ENCODE assay signal across 12 cellular contexts in genomic region chr14:60777856-60778578, GRCh38. TPM values are rescaled to one million over a fixed set of nuclear protein-coding genes. Genes with fewer than 3 reads are reported as not detected.
A peak's percentile ranks its signal among the peaks of the same experiment; 100 is the strongest.
DNase-seq lines count a peak whose midpoint lies in the region; ATAC-seq and TF ChIP-seq lines count a peak whose summit lies in the region.
"Had no signal": no experiment of that assay in that cellular context is flagged by ENCODE, and none has a peak within 500 bp of the region (broad histone marks: within the 10 kb centered on the region; RNA-seq: fewer than 3 reads in every experiment).

No MANE protein-coding gene starts in this region.

- no peaks in the 10 kb centered on the region for H3K27me3 Mint-ChIP-seq in endodermal cell (ENCODE audit: insufficient read depth)
- no peaks in the 10 kb centered on the region for H3K27me3 Mint-ChIP-seq in CD8-positive, alpha-beta T cell (ENCODE audit: low read depth)
- H3K27me3 Mint-ChIP-seq: activated T-cell treated with anti-CD3 and anti-CD28 coated beads, Interleukin-2, amount 50 U/mL, for 24 hours had no signal

- no peaks in the 10 kb centered on the region for H4K20me1 ChIP-seq in GM23248 (ENCODE audit: insufficient read depth)

- H3K79me2 ChIP-seq in GM23248 (ENCODE audit: insufficient read depth) = peaks cover 89% of the 10 kb centered on the region

- H3K4me1 Mint-ChIP-seq in endodermal cell = peaks cover 3% of the 10 kb centered on the region
- H3K4me1 Mint-ChIP-seq in CD8-positive, alpha-beta T cell (ENCODE audit: low read depth) = peaks cover 11% of the 10 kb centered on the region

- peaks cover 44% of the 10 kb centered on the region for H3F3A ChIP-seq in GM23248 (ENCODE audit: insufficient read depth)

- in situ Hi-C loops in GM23248 (cut with MboI) = no loop called here

- no peak overlapping the region for H3K4me3 Mint-ChIP-seq in endodermal cell
- no peak overlapping the region for H3K4me3 Mint-ChIP-seq in CD8-positive, alpha-beta T cell
- H3K4me3 Mint-ChIP-seq: activated T-cell treated with anti-CD3 and anti-CD28 coated beads, Interleukin-2, amount 50 U/mL, for 24 hours had no signal

- no peaks in the 10 kb centered on the region for H3K9me2 ChIP-seq in GM23248 (ENCODE audit: insufficient read depth)

- ATAC-seq in CD8-positive, alpha-beta T cell = no peak

- intact Hi-C loops in CD8-positive, alpha-beta T cell (cut with DNase I, micrococcal nuclease) = no loop called here

- no peaks in the 10 kb centered on the region for H3K9me3 ChIP-seq in GM23248 (ENCODE audit: low read depth)
- H3K9me3 ChIP-seq in BE2C = no peaks in the 10 kb centered on the region
- no peaks in the 10 kb centered on the region for H3K9me3 ChIP-seq in endodermal cell (ENCODE audit: control insufficient read depth, low read length)
- no peaks in the 10 kb centered on the region for H3K9me3 ChIP-seq in CD8-positive, alpha-beta T cell (ENCODE audit: low read length)

- peaks cover 61% of the 10 kb centered on the region for H3K4me1 ChIP-seq in GM23248 (ENCODE audit: insufficient read depth)
- H3K4me1 ChIP-seq in BE2C = no peaks in the 10 kb centered on the region
- H3K4me1 ChIP-seq in endodermal cell (ENCODE audit: control insufficient read depth, insufficient read depth, low read length) = no peaks in the 10 kb centered on the region
- no peaks in the 10 kb centered on the region for H3K4me1 ChIP-seq in CD8-positive, alpha-beta T cell (ENCODE audit: insufficient read depth, low read length)

- CTCF ChIA-PET in CD8-positive, alpha-beta T cell (lab: Charles Lee) = no interaction called here

- POLR2A ChIA-PET in CD8-positive, alpha-beta T cell (lab: Charles Lee) = no interaction called here

- H3K4me2 ChIP-seq in GM23248 (ENCODE audit: unreplicated experiment) = peak overlapping the region; percentile 76

- no peaks in the 10 kb centered on the region for H3K9me3 Mint-ChIP-seq in endodermal cell
- no peaks in the 10 kb centered on the region for H3K9me3 Mint-ChIP-seq in CD8-positive, alpha-beta T cell
- H3K9me3 Mint-ChIP-seq: activated T-cell treated with anti-CD3 and anti-CD28 coated beads, Interleukin-2, amount 50 U/mL, for 24 hours had no signal

- H3K36me3 Mint-ChIP-seq in endodermal cell (ENCODE audit: low read depth) = peaks cover 2% of the 10 kb centered on the region
- H3K36me3 Mint-ChIP-seq in CD8-positive, alpha-beta T cell = peaks cover 5% of the 10 kb centered on the region

- H2AFZ ChIP-seq in GM23248 = no peak overlapping the region
- H2AFZ ChIP-seq: parathyroid adenoma had no signal

- DNase-seq in GM23248 = peak; percentile 95
- DNase-seq in T1000 (lab: John Stamatoyannopoulos, UW) = peak; percentile 24
- peak; percentile 65 for DNase-seq in fibroblast of pulmonary artery (ENCODE audit: low read depth)
- peak; percentile 7 for DNase-seq in smooth muscle cell of the brain vasculature (ENCODE audit: low read depth, low spot score)
- DNase-seq in BE2C = no peak
- DNase-seq in endodermal cell = no peak
- DNase-seq in CD8-positive, alpha-beta T cell = no peak
- DNase-seq: activated T-cell treated with anti-CD3 and anti-CD28 coated beads, Interleukin-2, amount 50 U/mL, for 24 hours; central memory CD4-positive, alpha-beta T cell; DMS53; Karpas-422 had no signal

- no peak overlapping the region for H3K27ac Mint-ChIP-seq in endodermal cell
- H3K27ac Mint-ChIP-seq in CD8-positive, alpha-beta T cell = no peak overlapping the region
- H3K27ac Mint-ChIP-seq: activated T-cell treated with anti-CD3 and anti-CD28 coated beads, Interleukin-2, amount 50 U/mL, for 24 hours had no signal

- H3K27ac ChIP-seq in GM23248 (peak overlapping the region; percentile 80), endodermal cell (ENCODE audit: low read depth, low read length) (no peak overlapping the region)
- H3K27ac ChIP-seq in CD8-positive, alpha-beta T cell (ENCODE audit: low read depth, low read length) = no peak overlapping the region
- H3K27ac ChIP-seq: parathyroid adenoma had no signal

- peak overlapping the region; percentile 25; the same call in 1 of the 2 replicates for H3K9ac ChIP-seq in GM23248
- H3K9ac ChIP-seq in endodermal cell (ENCODE audit: extremely low read depth, low read length, poor library complexity, severe bottlenecking) = no peak overlapping the region
- H3K9ac ChIP-seq: parathyroid adenoma had no signal

- H3K27me3 ChIP-seq in GM23248 (replicated peaks; ENCODE audit: insufficient read depth) (no peaks in the 10 kb centered on the region), BE2C (no peaks in the 10 kb centered on the region), endodermal cell (ENCODE audit: control insufficient read depth, insufficient read depth, low read length, poor library complexity, severe bottlenecking) (no peaks in the 10 kb centered on the region)
- no peaks in the 10 kb centered on the region for H3K27me3 ChIP-seq in CD8-positive, alpha-beta T cell (ENCODE audit: insufficient read depth, low read length)

- TF ChIP-seq CTCF in fibroblast of pulmonary artery (IDR thresholded peaks at IDR 0.05; ENCODE audit: low read length, missing control alignments) (no peak), BE2C (IDR thresholded peaks at IDR 0.05; ENCODE audit: low read depth, low read length) (no peak), endodermal cell (conservative IDR thresholded peaks at IDR 0.05) (no peak)
- TF ChIP-seq CTCF in CD8-positive, alpha-beta T cell (IDR thresholded peaks at IDR 0.05) = no peak

- H3K36me3 ChIP-seq in GM23248 (ENCODE audit: low read depth) (no peaks in the 10 kb centered on the region), BE2C (no peaks in the 10 kb centered on the region), endodermal cell (ENCODE audit: control insufficient read depth, insufficient read depth, low read length) (no peaks in the 10 kb centered on the region)
- H3K36me3 ChIP-seq in CD8-positive, alpha-beta T cell (ENCODE audit: insufficient read depth, low read length) = no peaks in the 10 kb centered on the region

- peak overlapping the region; percentile 31; the same call in 1 of the 2 replicates for H3K4me3 ChIP-seq in GM23248
- H3K4me3 ChIP-seq in fibroblast of pulmonary artery (replicated peaks; ENCODE audit: low read depth, low read length) = no peak overlapping the region
- no peak overlapping the region for H3K4me3 ChIP-seq in BE2C (ENCODE audit: low read depth, low read length)
- no peak overlapping the region for H3K4me3 ChIP-seq in endodermal cell (ENCODE audit: low read length)
- no peak overlapping the region for H3K4me3 ChIP-seq in CD8-positive, alpha-beta T cell (ENCODE audit: low read depth, low read length)

RNA-seq across cellular contexts. Expression of gene MNAT1, which starts 43.5 kb away (rescaled TPM):
- total RNA-seq in GM23248 (2014; rRNA removed; shearing (Covaris generic)) = 32.5 and 53.8 TPM in 2 replicates
- 39.9 and 43.8 TPM in 2 replicates for polyA plus RNA-seq in GM23248 (2016; fragmentation: Nextera tagmentation; extraction: Ambion mirVana)
- 46.3 TPM for polyA plus RNA-seq in BE2C (2012; ENCODE audit: insufficient read depth, insufficient read length, low read depth)
- total RNA-seq in endodermal cell = 10 to 100 TPM; 36.8 to 42.6 TPM
- polyA plus RNA-seq in endodermal cell (2013, experiment 1 of 2) = 48.3 TPM
- polyA plus RNA-seq in endodermal cell (2013, experiment 2 of 2) = 45.1 TPM
- 10 to 100 TPM; 12.0 to 14.5 TPM for total RNA-seq in CD8-positive, alpha-beta T cell

RNA-seq across cellular contexts. Expression of gene SIX4, which starts 53.9 kb away (rescaled TPM):
- 9.2 and 12.2 TPM in 2 replicates for total RNA-seq in GM23248 (2014; rRNA removed; shearing (Covaris generic))
- 1.5 TPM in 2 replicates for polyA plus RNA-seq in GM23248 (2016; fragmentation: Nextera tagmentation; extraction: Ambion mirVana)
- 0.14 TPM for polyA plus RNA-seq in BE2C (2012; ENCODE audit: insufficient read depth, insufficient read length, low read depth)
- total RNA-seq in endodermal cell = 1 to 10 TPM; 5.6 to 9.8 TPM
- polyA plus RNA-seq in endodermal cell (2013, experiment 1 of 2) = 8.8 TPM
- 9.7 TPM for polyA plus RNA-seq in endodermal cell (2013, experiment 2 of 2)
- total RNA-seq in CD8-positive, alpha-beta T cell = not detected

Comparison
In these comparisons a context has a peak if more than half of its experiments do, and no peak if none do; other contexts are left out.
1. DNase-seq: peak in GM23248 (single experiment), T1000 (single experiment), fibroblast of pulmonary artery (single experiment) and smooth muscle cell of the brain vasculature (single experiment); none in BE2C (single experiment), endodermal cell (single experiment) and CD8-positive, alpha-beta T cell (0 of 7).